ENCODE assay signal across 8 cellular contexts in the genomic region with DNA sequence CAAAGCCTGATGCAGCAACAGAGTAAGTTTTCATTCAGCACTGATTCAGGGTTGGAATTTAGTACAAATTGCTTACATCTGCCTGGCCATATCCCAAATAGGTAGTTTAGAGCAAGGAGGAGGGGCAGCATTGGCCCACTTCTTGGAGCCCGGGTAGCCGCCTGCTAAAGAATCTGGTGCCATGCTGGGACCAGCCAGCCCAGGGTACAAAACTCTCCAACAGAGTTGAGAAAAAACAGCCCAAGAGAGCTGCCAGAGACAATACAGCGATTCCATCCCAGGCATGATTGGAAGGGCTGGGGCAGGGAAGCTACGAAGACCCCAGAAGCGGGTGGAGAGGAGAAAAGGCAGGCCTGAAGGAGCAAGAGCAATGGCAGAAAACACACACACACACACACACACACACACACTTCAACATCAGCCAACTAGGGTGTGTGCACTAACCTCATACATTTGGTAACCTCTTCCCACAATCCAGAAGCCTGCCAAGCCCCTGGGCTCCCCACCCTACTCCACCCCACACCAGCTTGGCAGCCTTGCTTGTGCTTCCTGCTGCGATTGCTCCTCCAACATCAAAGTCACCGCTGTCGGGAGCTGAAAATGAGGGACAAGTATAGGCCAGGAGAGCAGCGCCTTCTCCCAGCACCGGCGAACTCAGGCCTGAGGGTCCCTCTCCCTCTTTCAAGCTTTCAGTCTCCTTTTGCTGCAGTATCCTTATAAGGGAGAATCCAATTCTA. TPM values are rescaled to one million over a fixed set of nuclear protein-coding genes. Genes with fewer than 3 reads are reported as not detected.
DNase-seq lines count a peak whose midpoint lies in the region; ATAC-seq, FAIRE-seq and TF ChIP-seq lines count a peak whose summit lies in the region.

No MANE protein-coding gene starts in this region.

- 15 to 20% methylated on average over 11 of the region's 11 CpGs for WGBS in heart right ventricle, 2 donors

- peaks cover 59% of the 10 kb centered on the region for H3K4me1 Mint-ChIP-seq in activated naive CD8-positive, alpha-beta T cell (ENCODE audit: low read depth)
- H3K4me1 Mint-ChIP-seq in progenitor cell of endocrine pancreas (ENCODE audit: low read depth), result peaks cover 31% of the 10 kb centered on the region

- peaks cover 0 to 9% (median 0%) of the 10 kb centered on the region in 9 donors for H3K36me3 ChIP-seq in heart right ventricle

- no peak for FAIRE-seq in HTR-8/SVneo (lab: Jason Lieb, UNC)

- DNase-seq in GM04503 (ENCODE audit: low read depth), result peak; percentile 12
- DNase-seq in NCI-H1092 (lab: John Stamatoyannopoulos, UW), result peak; percentile 41
- peak; percentile 70 for DNase-seq in heart right ventricle
- DNase-seq in progenitor cell of endocrine pancreas (ENCODE audit: low spot score, unreplicated experiment), result no peak
- no peak for DNase-seq in NCI-H526 treated with DMSO at 0.1 percent for 48 hours (lab: John Stamatoyannopoulos, UW)
- DNase-seq in HTR-8/SVneo (ENCODE audit: insufficient read length, low spot score), result no peak

- H3K27me3 Mint-ChIP-seq in activated naive CD8-positive, alpha-beta T cell, result no peaks in the 10 kb centered on the region
- peaks cover 16% of the 10 kb centered on the region for H3K27me3 Mint-ChIP-seq in progenitor cell of endocrine pancreas

- intact Hi-C loops in heart right ventricle (cut with DNase I), result loop anchor here in 3 of 10 donors (1.0 to 5.0 kb wide), 3 partner anchors 9 to 47 kb away; no protein-coding TSS in a partner anchor

- no peaks in the 10 kb centered on the region for H3K27me3 ChIP-seq in heart right ventricle

- no peaks in the 10 kb centered on the region for H3K9me3 Mint-ChIP-seq in activated naive CD8-positive, alpha-beta T cell (ENCODE audit: low read depth)
- no peaks in the 10 kb centered on the region for H3K9me3 Mint-ChIP-seq in progenitor cell of endocrine pancreas (ENCODE audit: low read depth)

- peak overlapping the region; percentile 55 to 93 (median 88) for H3K4me3 ChIP-seq in heart right ventricle

- ATAC-seq in heart right ventricle, result peak; percentile 48 to 80 (median 68)
- no peak for ATAC-seq in HG03460 (IDR thresholded peaks at IDR 0.05; ENCODE audit: unreplicated experiment)

- peak overlapping the region; percentile 80 for H3K27ac Mint-ChIP-seq in activated naive CD8-positive, alpha-beta T cell
- peak overlapping the region; percentile 99 for H3K27ac Mint-ChIP-seq in progenitor cell of endocrine pancreas

- peaks cover 12 to 64% (median 34%) of the 10 kb centered on the region in 9 donors for H3K4me1 ChIP-seq in heart right ventricle

- H3K9me3 ChIP-seq in heart right ventricle, result no peaks in the 10 kb centered on the region

- H3K27ac ChIP-seq in heart right ventricle, result peak overlapping the region; percentile 86 to 96 (median 94)

- peak overlapping the region; percentile 95 for H3K4me3 Mint-ChIP-seq in activated naive CD8-positive, alpha-beta T cell
- peak overlapping the region; percentile 92 for H3K4me3 Mint-ChIP-seq in progenitor cell of endocrine pancreas (ENCODE audit: low read depth)

- H3K36me3 Mint-ChIP-seq in activated naive CD8-positive, alpha-beta T cell, result peaks cover 8% of the 10 kb centered on the region
- peaks cover 4% of the 10 kb centered on the region for H3K36me3 Mint-ChIP-seq in progenitor cell of endocrine pancreas (ENCODE audit: insufficient read depth)

- no peak for TF ChIP-seq CTCF in heart right ventricle (IDR thresholded peaks at IDR 0.05)
- TF ChIP-seq CTCF in progenitor cell of endocrine pancreas (IDR thresholded peaks at IDR 0.05; ENCODE audit: unreplicated experiment), result no peak

RNA-seq across cellular contexts. Expression of a gene that starts 1.3 kb away (rescaled TPM):
- total RNA-seq in heart right ventricle (10 to 100 TPM; 16.4 to 31.9 (median 23.0) TPM), progenitor cell of endocrine pancreas (62.2 and 62.7 TPM in 2 replicates)
- polyA plus RNA-seq in heart right ventricle, result 10 to 100 TPM in 1 of 2 donors, 1 to 10 TPM in 1; 4.4 to 16.6 TPM

RNA-seq across cellular contexts. Expression of a gene that starts 22.9 kb away (rescaled TPM):
- total RNA-seq in heart right ventricle, result 10 to 100 TPM; 30.7 to 43.7 (median 40.5) TPM
- polyA plus RNA-seq in heart right ventricle, result 10 to 100 TPM in 1 of 2 donors, 1 to 10 TPM in 1; 3.7 to 17.6 TPM
- 123 and 127 TPM in 2 replicates for total RNA-seq in progenitor cell of endocrine pancreas

Comparison
In these comparisons a context has a peak if more than half of its experiments do, and no peak if none do; other contexts are left out.
1. DNase-seq: peak in GM04503 (single experiment), NCI-H1092 (single experiment) and heart right ventricle (2 of 2); none in progenitor cell of endocrine pancreas (single experiment), NCI-H526 treated with DMSO at 0.1 percent for 48 hours (single experiment) and HTR-8/SVneo (single experiment).